22 cellular contexts compared by ENCODE assay signal in the genomic region with DNA sequence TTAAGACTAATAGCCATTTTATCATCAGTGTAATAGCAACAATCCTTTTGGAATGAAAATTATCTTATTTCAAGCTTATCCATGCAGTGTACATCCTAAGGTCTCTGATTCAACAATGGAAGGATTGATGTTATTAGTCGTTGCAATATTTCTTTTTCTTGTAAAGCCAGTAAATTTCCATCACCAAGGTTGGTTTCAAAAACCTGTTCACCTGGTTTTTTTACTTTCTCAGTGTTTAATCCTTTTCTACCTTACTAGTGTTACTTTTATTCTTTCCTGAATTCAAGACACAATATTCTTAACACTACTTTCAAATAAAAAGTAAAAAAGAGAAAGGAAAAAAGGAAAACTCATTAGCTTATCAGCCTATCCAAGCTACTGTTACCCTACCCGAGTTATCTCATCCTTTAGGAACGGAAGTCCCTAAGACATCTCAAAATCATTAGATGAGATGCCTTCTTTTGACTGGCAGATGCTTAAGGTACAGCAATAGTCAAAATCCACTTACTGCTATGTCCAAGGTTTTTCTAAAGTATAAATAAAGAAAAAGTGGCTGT. TPM values are rescaled to one million over a fixed set of nuclear protein-coding genes. Genes with fewer than 3 reads are reported as not detected.
A peak's percentile ranks its signal among the peaks of the same experiment; 100 is the strongest.
DNase-seq lines count a peak whose midpoint lies in the region; ATAC-seq and TF ChIP-seq lines count a peak whose summit lies in the region.
"Had no signal": no experiment of that assay in that cellular context is flagged by ENCODE, and none has a peak within 500 bp of the region (broad histone marks: within the 10 kb centered on the region; RNA-seq: fewer than 3 reads in every experiment).

No MANE protein-coding gene starts in this region.

- no peaks in the 10 kb centered on the region for H3F3A ChIP-seq in Loucy (ENCODE audit: low read depth)
- no peaks in the 10 kb centered on the region for H3F3A ChIP-seq in smooth muscle cell (ENCODE audit: low read depth)

- H4K20me1 ChIP-seq in Loucy (ENCODE audit: insufficient read depth, low read length, poor library complexity, severe bottlenecking): peaks cover 89% of the 10 kb centered on the region
- H4K20me1 ChIP-seq in smooth muscle cell (ENCODE audit: low read depth): peaks cover 95% of the 10 kb centered on the region

- peaks cover 0 to 7% (median 0%) of the 10 kb centered on the region in 5 donors for H3K36me3 Mint-ChIP-seq in naive thymus-derived CD4-positive, alpha-beta T cell

- DNase-seq in DMS53 (lab: John Stamatoyannopoulos, UW) (peak; percentile 1), DMS53 treated with DMSO at 0.1 percent for 48 hours (lab: John Stamatoyannopoulos, UW; ENCODE audit: unreplicated experiment) (no peak), epithelial cell of esophagus (ENCODE audit: low read depth) (peak; percentile 35), smooth muscle cell (lab: John Stamatoyannopoulos, UW; ENCODE audit: unreplicated experiment) (no peak), LoVo (ENCODE audit: low spot score) (no peak), GM10248 (ENCODE audit: extremely low spot score) (no peak)
- no peak for DNase-seq in naive thymus-derived CD4-positive, alpha-beta T cell
- DNase-seq: AML-193, COR-L47, DMS153, GOT3, IMR-90, NCI-H1105, NCI-H1694, NCI-H2107, NCI-H510A treated with DMSO at 0.1 percent for 48 hours, NCI-H774, OCI-M1 had no signal

- H3K4me1 Mint-ChIP-seq in naive thymus-derived CD4-positive, alpha-beta T cell: peaks cover 27 to 84% (median 69%) of the 10 kb centered on the region in 7 donors

- H3K4me2 ChIP-seq in Loucy (ENCODE audit: low read depth, low read length, poor library complexity, severe bottlenecking) (peak overlapping the region; percentile 99), smooth muscle cell (peak overlapping the region; percentile 33)

- peaks cover 98% of the 10 kb centered on the region for H3K79me2 ChIP-seq in Loucy (ENCODE audit: insufficient read depth, low read length)
- H3K79me2 ChIP-seq in smooth muscle cell (ENCODE audit: low read depth): peaks cover 95% of the 10 kb centered on the region

- peaks cover 53% of the 10 kb centered on the region for H3K4me1 ChIP-seq in Loucy (ENCODE audit: insufficient read depth, low read length, poor library complexity, severe bottlenecking)
- peaks cover 19% of the 10 kb centered on the region for H3K4me1 ChIP-seq in smooth muscle cell (ENCODE audit: low read depth)
- peaks cover 29 to 33% of the 10 kb centered on the region in 2 donors for H3K4me1 ChIP-seq in naive thymus-derived CD4-positive, alpha-beta T cell (ENCODE audit: control insufficient read depth in 2 of 2, insufficient read depth in 2 of 2, low read length in 2 of 2)

- 69% methylated on average over 3 of the region's 3 CpGs for WGBS in smooth muscle cell (ENCODE audit: low lambda C conversion rate)

- no peak for ATAC-seq in naive thymus-derived CD4-positive, alpha-beta T cell

- no peak overlapping the region for H3K27ac Mint-ChIP-seq in naive thymus-derived CD4-positive, alpha-beta T cell
- H3K27ac Mint-ChIP-seq: CD14-positive monocyte had no signal

- peak overlapping the region; percentile 24 for H3K27ac ChIP-seq in smooth muscle cell (ENCODE audit: low read depth)
- no peak overlapping the region for H3K27ac ChIP-seq in naive thymus-derived CD4-positive, alpha-beta T cell (ENCODE audit: low read depth, low read length)
- H3K27ac ChIP-seq: 22Rv1, RWPE1 had no signal

- no peaks in the 10 kb centered on the region for H3K9me3 Mint-ChIP-seq in naive thymus-derived CD4-positive, alpha-beta T cell
- H3K9me3 Mint-ChIP-seq: CD14-positive monocyte had no signal

- POLR2A ChIA-PET in naive thymus-derived CD4-positive, alpha-beta T cell (lab: Charles Lee): interaction anchor here (0.5 to 1.2 kb wide), 2 partner anchors 130 to 145 kb away, joined by 3 read pairs; no protein-coding TSS in a partner anchor
- POLR2A ChIA-PET in GM10248 (lab: Yijun Ruan, JAX): no interaction called here

- intact Hi-C loops in naive thymus-derived CD4-positive, alpha-beta T cell (cut with micrococcal nuclease): loop anchor here in 1 of 2 donors (2.0 kb wide), 1 partner anchor 16 kb away; no protein-coding TSS in a partner anchor

- H3K27me3 ChIP-seq in Loucy (ENCODE audit: insufficient read depth, low read length, poor library complexity, severe bottlenecking) (no peaks in the 10 kb centered on the region), smooth muscle cell (ENCODE audit: low read depth) (no peaks in the 10 kb centered on the region)
- no peaks in the 10 kb centered on the region for H3K27me3 ChIP-seq in naive thymus-derived CD4-positive, alpha-beta T cell (ENCODE audit: control insufficient read depth in 2 of 2, insufficient read depth in 2 of 2, low read length in 2 of 2)

- H3K9ac ChIP-seq in Loucy (ENCODE audit: low read depth, low read length, poor library complexity, severe bottlenecking) (no peak overlapping the region), smooth muscle cell (ENCODE audit: low read depth) (no peak overlapping the region)

- H3K27me3 Mint-ChIP-seq in naive thymus-derived CD4-positive, alpha-beta T cell: no peaks in the 10 kb centered on the region

- CTCF ChIA-PET in naive thymus-derived CD4-positive, alpha-beta T cell (lab: Charles Lee): no interaction called here
- CTCF ChIA-PET in GM10248 (lab: Yijun Ruan, JAX): interaction anchor here (1.5 kb wide), 1 partner anchor 9 kb away, joined by 4 read pairs; no protein-coding TSS in a partner anchor

- TF ChIP-seq CTCF in Loucy (conservative IDR thresholded peaks at IDR 0.05; ENCODE audit: low read length) (no peak), epithelial cell of esophagus (IDR thresholded peaks at IDR 0.05; ENCODE audit: insufficient read depth, low read depth, low read length, missing control alignments) (no peak), smooth muscle cell (IDR thresholded peaks at IDR 0.05; ENCODE audit: borderline replicate concordance, insufficient read depth, poor library complexity, severe bottlenecking) (no peak), GM10248 (IDR thresholded peaks at IDR 0.05; ENCODE audit: control extremely low read depth, extremely low read depth, low read depth, missing control alignments) (no peak)

- H2AFZ ChIP-seq in Loucy (ENCODE audit: low read length) (no peak overlapping the region), smooth muscle cell (ENCODE audit: low read depth) (no peak overlapping the region)

- H3K36me3 ChIP-seq in Loucy (ENCODE audit: insufficient read depth, low read length) (peaks cover 11% of the 10 kb centered on the region; the same call in 1 of the 2 replicates), smooth muscle cell (ENCODE audit: low read depth) (no peaks in the 10 kb centered on the region)
- peaks cover 0 to 4% (median 0%) of the 10 kb centered on the region in 3 experiments for H3K36me3 ChIP-seq in naive thymus-derived CD4-positive, alpha-beta T cell (ENCODE audit: control insufficient read depth in 2 of 3, insufficient read depth in 3 of 3, low read length in 3 of 3)

- H3K4me3 Mint-ChIP-seq in naive thymus-derived CD4-positive, alpha-beta T cell: peak overlapping the region in 3 of 10 donors; percentile 18 to 45 (median 23)
- H3K4me3 Mint-ChIP-seq: CD14-positive monocyte had no signal

- H3K4me3 ChIP-seq in Loucy (ENCODE audit: low read length, poor library complexity, severe bottlenecking): peak overlapping the region; percentile 90
- no peak overlapping the region for H3K4me3 ChIP-seq in epithelial cell of esophagus (ENCODE audit: low read length)
- no peak overlapping the region for H3K4me3 ChIP-seq in smooth muscle cell
- H3K4me3 ChIP-seq in naive thymus-derived CD4-positive, alpha-beta T cell (ENCODE audit: low read length): no peak overlapping the region

- H3K9me2 ChIP-seq in Loucy (replicated peaks; ENCODE audit: low read depth, low read length): no peaks in the 10 kb centered on the region

- no peaks in the 10 kb centered on the region for H3K9me3 ChIP-seq in Loucy (ENCODE audit: insufficient read depth, low read depth, low read length)
- no peaks in the 10 kb centered on the region for H3K9me3 ChIP-seq in smooth muscle cell (replicated peaks; ENCODE audit: low read depth)
- no peaks in the 10 kb centered on the region for H3K9me3 ChIP-seq in naive thymus-derived CD4-positive, alpha-beta T cell (ENCODE audit: control insufficient read depth in 2 of 3, low read length in 3 of 3)

RNA-seq across cellular contexts. Expression of a gene that starts 5.4 kb away (rescaled TPM):
- 77.0 and 80.2 TPM in 2 replicates for total RNA-seq in smooth muscle cell
- polyA plus RNA-seq in smooth muscle cell: 54.9 and 61.1 TPM in 2 replicates
- total RNA-seq in naive thymus-derived CD4-positive, alpha-beta T cell: 10 to 100 TPM; 53.4 to 59.3 (median 58.0) TPM
- polyA plus RNA-seq in naive thymus-derived CD4-positive, alpha-beta T cell: 10 to 100 TPM; 82.2 to 91.9 TPM

Comparison
In these comparisons a context has a peak if more than half of its experiments do, and no peak if none do; other contexts are left out.
1. DNase-seq: peak in DMS53 (single experiment) and epithelial cell of esophagus (single experiment); none in DMS53 treated with DMSO at 0.1 percent for 48 hours (single experiment), smooth muscle cell (single experiment), LoVo (single experiment), naive thymus-derived CD4-positive, alpha-beta T cell (0 of 9) and GM10248 (single experiment).